Comparison of ENCODE assay signal across 27 cellular contexts in the genomic region with DNA sequence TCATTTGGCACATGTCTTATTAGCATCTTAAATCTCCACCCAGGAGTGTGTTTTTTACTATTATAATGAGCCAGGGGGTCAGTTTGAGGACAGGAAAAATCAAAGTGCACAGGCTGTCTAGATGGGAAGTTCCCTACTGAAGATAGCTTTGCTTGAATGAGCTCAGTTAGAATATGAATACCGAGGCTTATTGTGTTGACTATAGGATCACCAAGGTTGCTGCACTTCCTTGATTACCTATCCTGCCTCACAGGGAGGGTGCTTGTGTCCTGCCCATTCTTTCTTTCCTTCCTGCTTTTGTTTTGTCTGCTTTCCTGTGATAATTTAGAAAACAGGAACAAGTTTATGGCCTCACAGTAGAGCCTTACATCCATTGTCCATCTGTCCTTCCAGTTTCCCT. TPM values are rescaled to one million over a fixed set of nuclear protein-coding genes. Genes with fewer than 3 reads are reported as not detected.
A peak's percentile ranks its signal among the peaks of the same experiment; 100 is the strongest.
DNase-seq lines count a peak whose midpoint lies in the region; ATAC-seq, FAIRE-seq and TF ChIP-seq lines count a peak whose summit lies in the region.
"Had no signal": no experiment of that assay in that cellular context is flagged by ENCODE, and none has a peak within 500 bp of the region (broad histone marks: within the 10 kb centered on the region; RNA-seq: fewer than 3 reads in every experiment).

No MANE protein-coding gene starts in this region.

- DNase-seq in activated CD8-positive, alpha-beta memory T cell treated with anti-CD3 and anti-CD28 coated beads, Interleukin-2, amount 10 ng/mL, durations not matched to agents 7 days and 5 days, result no peak
- no peak for DNase-seq in activated CD8-positive, alpha-beta memory T cell treated with anti-CD3 and anti-CD28 coated beads, Interleukin-2, amount 50 U/mL, for 4 hours
- DNase-seq in OCI-M1 (lab: John Stamatoyannopoulos, UW) (peak; percentile 25), hepatocyte (ENCODE audit: low spot score) (no peak), D721Med (ENCODE audit: insufficient read length, low spot score) (no peak)
- DNase-seq: activated CD4-positive, alpha-beta T cell treated with anti-CD3 and anti-CD28 coated beads, Interleukin-2, amount 50 U/mL, for 48 hours; activated naive CD8-positive, alpha-beta T cell treated with anti-CD3 and anti-CD28 coated beads for 36 hours; AML-193; CD8-positive, alpha-beta memory T cell; central memory CD4-positive, alpha-beta T cell; dorsolateral prefrontal cortex; Kasumi-1; NCI-H1694 treated with DMSO at 0.1 percent for 48 hours; psoas muscle; RPMI8226; upper lobe of right lung had no signal

- no peak overlapping the region for H3K4me3 ChIP-seq in hepatocyte
- no peak overlapping the region for H3K4me3 ChIP-seq in gastroesophageal sphincter
- H3K4me3 ChIP-seq: dorsolateral prefrontal cortex, lung, psoas muscle, skin epidermis, upper lobe of right lung had no signal

- H3K9me3 ChIP-seq in hepatocyte (ENCODE audit: low read depth) (no peaks in the 10 kb centered on the region), gastroesophageal sphincter (no peaks in the 10 kb centered on the region)
- H3K9me3 ChIP-seq: neutrophil, psoas muscle, upper lobe of right lung had no signal

- H3K4me3 Mint-ChIP-seq in activated CD8-positive, alpha-beta memory T cell treated with anti-CD3 and anti-CD28 coated beads, Interleukin-2, amount 10 ng/mL, durations not matched to agents 7 days and 5 days, result no peak overlapping the region
- H3K4me3 Mint-ChIP-seq: activated naive CD8-positive, alpha-beta T cell treated with anti-CD3 and anti-CD28 coated beads for 36 hours; CD8-positive, alpha-beta memory T cell; T-helper 1 cell treated with Interleukin-12 subunit alpha and Interleukin-12 subunit beta and Interleukin-4 antibody, amounts not matched to agents 30 μg/mL and 1 μg/mL, for 36 hours had no signal

- peaks cover 28% of the 10 kb centered on the region for H3K79me2 ChIP-seq in hepatocyte

- H3K4me1 Mint-ChIP-seq in activated CD8-positive, alpha-beta memory T cell treated with anti-CD3 and anti-CD28 coated beads, Interleukin-2, amount 10 ng/mL, durations not matched to agents 7 days and 5 days, result peaks cover 3% of the 10 kb centered on the region
- H3K4me1 Mint-ChIP-seq: activated naive CD8-positive, alpha-beta T cell treated with anti-CD3 and anti-CD28 coated beads for 36 hours; CD8-positive, alpha-beta memory T cell had no signal

- CTCF ChIA-PET in activated CD8-positive, alpha-beta memory T cell treated with anti-CD3 and anti-CD28 coated beads, Interleukin-2, amount 10 ng/mL, durations not matched to agents 7 days and 5 days (lab: Charles Lee), result interaction anchor here (3.1 kb wide), 1 partner anchor 16 kb away, joined by 12 read pairs; no protein-coding TSS in a partner anchor

- H4K20me1 ChIP-seq in hepatocyte (ENCODE audit: insufficient read depth, poor library complexity, severe bottlenecking), result peaks cover 10% of the 10 kb centered on the region

- TF ChIP-seq CTCF in hepatocyte (IDR thresholded peaks at IDR 0.05; ENCODE audit: poor library complexity), result no peak
- no peak for TF ChIP-seq CTCF in D721Med (IDR thresholded peaks at IDR 0.05; ENCODE audit: insufficient read depth, missing control alignments)
- no peak for TF ChIP-seq CTCF in gastroesophageal sphincter (IDR thresholded peaks at IDR 0.05)

- no peak for TF ChIP-seq EP300 in gastroesophageal sphincter (IDR thresholded peaks at IDR 0.05)

- 73% methylated on average over 1 of the region's 1 CpG for WGBS in hepatocyte (ENCODE audit: low lambda C conversion rate, missing lambda C conversion rate)
- 67 to 73% methylated on average over 1 of the region's 1 CpG for whole genome bisulfite sequencing in gastroesophageal sphincter (ENCODE audit: low coverage in 1 of 2), 2 donors

- H3K36me3 ChIP-seq in hepatocyte (replicated peaks; ENCODE audit: insufficient read depth, low read depth) (no peaks in the 10 kb centered on the region), gastroesophageal sphincter (peaks cover 0 to 91% of the 10 kb centered on the region in 2 donors)
- H3K36me3 ChIP-seq: neutrophil, upper lobe of right lung had no signal

- no peak overlapping the region for H3K4me2 ChIP-seq in hepatocyte

- H3K27me3 Mint-ChIP-seq in activated CD8-positive, alpha-beta memory T cell treated with anti-CD3 and anti-CD28 coated beads, Interleukin-2, amount 10 ng/mL, durations not matched to agents 7 days and 5 days, result no peaks in the 10 kb centered on the region
- H3K27me3 Mint-ChIP-seq: activated naive CD8-positive, alpha-beta T cell treated with anti-CD3 and anti-CD28 coated beads for 36 hours had no signal

- H3K36me3 Mint-ChIP-seq in activated CD8-positive, alpha-beta memory T cell treated with anti-CD3 and anti-CD28 coated beads, Interleukin-2, amount 10 ng/mL, durations not matched to agents 7 days and 5 days, result peaks cover 29% of the 10 kb centered on the region

- H3K27ac Mint-ChIP-seq in activated CD8-positive, alpha-beta memory T cell treated with anti-CD3 and anti-CD28 coated beads, Interleukin-2, amount 10 ng/mL, durations not matched to agents 7 days and 5 days, result peak overlapping the region; percentile 12
- H3K27ac Mint-ChIP-seq: activated naive CD8-positive, alpha-beta T cell treated with anti-CD3 and anti-CD28 coated beads for 36 hours; CD8-positive, alpha-beta memory T cell; T-helper 1 cell treated with Interleukin-12 subunit alpha and Interleukin-12 subunit beta and Interleukin-4 antibody, amounts not matched to agents 30 μg/mL and 1 μg/mL, for 36 hours had no signal

- H3K4me1 ChIP-seq in hepatocyte (ENCODE audit: insufficient read depth) (peaks cover 4% of the 10 kb centered on the region), gastroesophageal sphincter (no peaks in the 10 kb centered on the region)
- H3K4me1 ChIP-seq: psoas muscle, upper lobe of right lung had no signal

- no peaks in the 10 kb centered on the region for H3K9me2 ChIP-seq in hepatocyte (replicated peaks; ENCODE audit: insufficient read depth)

- H3K27ac ChIP-seq in hepatocyte (peak overlapping the region; percentile 55), gastroesophageal sphincter (no peak overlapping the region)
- H3K27ac ChIP-seq: neutrophil, psoas muscle, skin epidermis, upper lobe of right lung had no signal

- no peak overlapping the region for H2AFZ ChIP-seq in hepatocyte

- TF ChIP-seq POLR2A in gastroesophageal sphincter (IDR thresholded peaks at IDR 0.05), result no peak

- H3K27me3 ChIP-seq in hepatocyte, result no peaks in the 10 kb centered on the region
- H3K27me3 ChIP-seq in gastroesophageal sphincter, result no peaks in the 10 kb centered on the region
- H3K27me3 ChIP-seq: dorsolateral prefrontal cortex, neutrophil, upper lobe of right lung had no signal

- H3K9me3 Mint-ChIP-seq in activated CD8-positive, alpha-beta memory T cell treated with anti-CD3 and anti-CD28 coated beads, Interleukin-2, amount 10 ng/mL, durations not matched to agents 7 days and 5 days (ENCODE audit: low read depth), result no peaks in the 10 kb centered on the region
- H3K9me3 Mint-ChIP-seq: activated naive CD8-positive, alpha-beta T cell treated with anti-CD3 and anti-CD28 coated beads for 36 hours; CD8-positive, alpha-beta memory T cell; T-helper 1 cell treated with Interleukin-12 subunit alpha and Interleukin-12 subunit beta and Interleukin-4 antibody, amounts not matched to agents 30 μg/mL and 1 μg/mL, for 36 hours had no signal

- ATAC-seq in activated CD8-positive, alpha-beta memory T cell treated with anti-CD3 and anti-CD28 coated beads, Interleukin-2, amount 10 ng/mL, durations not matched to agents 7 days and 5 days, result no peak
- ATAC-seq in HG03196 (IDR thresholded peaks at IDR 0.05; ENCODE audit: unreplicated experiment) (no peak), HG02798 (IDR thresholded peaks at IDR 0.05; ENCODE audit: poor library complexity, unreplicated experiment) (no peak), gastroesophageal sphincter (no peak)
- ATAC-seq: psoas muscle, upper lobe of right lung had no signal

- no peak for FAIRE-seq in D721Med (lab: Jason Lieb, UNC)
- FAIRE-seq: A204.1, GM18507 had no signal

RNA-seq across cellular contexts. Expression of a gene that starts 16.3 kb away (rescaled TPM):
- total RNA-seq in activated CD8-positive, alpha-beta memory T cell treated with anti-CD3 and anti-CD28 coated beads, Interleukin-2, amount 10 ng/mL, durations not matched to agents 7 days and 5 days, result 100 to 1,000 TPM; 165 to 209 TPM
- total RNA-seq in hepatocyte (138 and 181 TPM in 2 replicates), gastroesophageal sphincter (10 to 100 TPM; 16.7 to 34.9 (median 26.4) TPM)
- 144 and 167 TPM in 2 replicates for polyA plus RNA-seq in hepatocyte

RNA-seq across cellular contexts. Expression of a gene that starts 40.7 kb away (rescaled TPM):
- not detected for total RNA-seq in activated CD8-positive, alpha-beta memory T cell treated with anti-CD3 and anti-CD28 coated beads, Interleukin-2, amount 10 ng/mL, durations not matched to agents 7 days and 5 days
- total RNA-seq in hepatocyte, result 188 and 207 TPM in 2 replicates
- 119 and 167 TPM in 2 replicates for polyA plus RNA-seq in hepatocyte
- total RNA-seq in gastroesophageal sphincter, result 1 to 10 TPM in 1 of 4 donors, under 1 TPM in 1, not detected in 2; 0.15 to 3.4 TPM
- total RNA-seq: activated naive CD8-positive, alpha-beta T cell treated with anti-CD3 and anti-CD28 coated beads for 36 hours; CD8-positive, alpha-beta memory T cell; G401; kidney epithelial cell; upper lobe of right lung had no signal
- polyA plus RNA-seq: CD8-positive, alpha-beta memory T cell had no signal

Comparison
In these comparisons a context has a peak if more than half of its experiments do, and no peak if none do; other contexts are left out.
1. RNA of a gene that starts 40.7 kb away (total RNA-seq): 188 to 207 TPM in hepatocyte; 0.15 to 3.4 TPM in gastroesophageal sphincter and not detected in activated CD8-positive, alpha-beta memory T cell treated with anti-CD3 and anti-CD28 coated beads, Interleukin-2, amount 10 ng/mL, durations not matched to agents 7 days and 5 days; every median in the first group is over 10 times any median in the second.